ENCODE assay signal across 8 cellular contexts in genomic region chr11:119316729-119317591, GRCh38. TPM values are rescaled to one million over a fixed set of nuclear protein-coding genes. Genes with fewer than 3 reads are reported as not detected.
DNase-seq lines count a peak whose midpoint lies in the region; ATAC-seq, FAIRE-seq and TF ChIP-seq lines count a peak whose summit lies in the region.

Gene MCAM, minus strand, starts transcription at chr11:119317130. Its CDS starts 29 bp downstream, at chr11:119317101.

- intact Hi-C loops in CD8-positive, alpha-beta T cell (cut with DNase I, micrococcal nuclease), result no loop called here
- intact Hi-C loops in head of caudate nucleus (cut with DNase I), result loop anchor here (5.0 kb wide), 1 partner anchor 110 kb away; the partner anchor contains the start of gene CBL

- H3K79me2 ChIP-seq in parathyroid adenoma, result no peaks in the 10 kb centered on the region

- H3K36me3 ChIP-seq in CD8-positive, alpha-beta T cell (ENCODE audit: insufficient read depth, low read length), result no peaks in the 10 kb centered on the region
- H3K36me3 ChIP-seq in HUES6 (ENCODE audit: control insufficient read depth, insufficient read depth, low read length) (peaks cover 27% of the 10 kb centered on the region), parathyroid adenoma (ENCODE audit: control insufficient read depth, insufficient read depth, low read length) (no peaks in the 10 kb centered on the region)

- H3K27me3 ChIP-seq in CD8-positive, alpha-beta T cell (ENCODE audit: insufficient read depth, low read length), result peaks cover 12% of the 10 kb centered on the region
- H3K27me3 ChIP-seq in HUES6 (ENCODE audit: control insufficient read depth, insufficient read depth, low read length), result peaks cover 15% of the 10 kb centered on the region
- no peaks in the 10 kb centered on the region for H3K27me3 ChIP-seq in parathyroid adenoma (ENCODE audit: control insufficient read depth, insufficient read depth, low read length)

- peaks cover 33% of the 10 kb centered on the region for H3K4me1 Mint-ChIP-seq in CD8-positive, alpha-beta T cell (ENCODE audit: low read depth)

- POLR2A ChIA-PET in CD8-positive, alpha-beta T cell (lab: Charles Lee), result interaction anchor here (0.5 to 1.5 kb wide), 3 partner anchors 10 to 233 kb away, joined by 3 to 4 read pairs (median 3); no protein-coding TSS in a partner anchor

- H3K9me3 Mint-ChIP-seq in CD8-positive, alpha-beta T cell, result no peaks in the 10 kb centered on the region

- peak within 1 kb of the TSS; percentile 50 for H2AFZ ChIP-seq in parathyroid adenoma

- no peak for TF ChIP-seq CTCF in CD8-positive, alpha-beta T cell (IDR thresholded peaks at IDR 0.05)
- no peak for TF ChIP-seq CTCF in parathyroid adenoma (IDR thresholded peaks at IDR 0.05)

- no peak within 1 kb of the TSS for H3K27ac ChIP-seq in CD8-positive, alpha-beta T cell (ENCODE audit: low read depth, low read length)
- H3K27ac ChIP-seq in HUES6 (ENCODE audit: low read depth, low read length), result peak within 1 kb of the TSS; percentile 63; the same call in 1 of the 2 replicates
- peak within 1 kb of the TSS; percentile 49 for H3K27ac ChIP-seq in parathyroid adenoma

- peak within 1 kb of the TSS; percentile 76 for H3K4me3 Mint-ChIP-seq in CD8-positive, alpha-beta T cell

- H3K9ac ChIP-seq in HUES6 (ENCODE audit: low read length) (peak within 1 kb of the TSS; percentile 78), parathyroid adenoma (no peak within 1 kb of the TSS)

- H3K36me3 Mint-ChIP-seq in CD8-positive, alpha-beta T cell, result no peaks in the 10 kb centered on the region

- ATAC-seq in CD8-positive, alpha-beta T cell, result no peak

- peaks cover 36% of the 10 kb centered on the region for H3K4me1 ChIP-seq in CD8-positive, alpha-beta T cell (ENCODE audit: insufficient read depth, low read length)
- H3K4me1 ChIP-seq in HUES6 (ENCODE audit: control insufficient read depth, insufficient read depth, low read length) (peaks cover 49% of the 10 kb centered on the region), parathyroid adenoma (peaks cover 4% of the 10 kb centered on the region)

- peak within 1 kb of the TSS; percentile 67 for H3K4me3 ChIP-seq in CD8-positive, alpha-beta T cell (ENCODE audit: low read depth, low read length)
- H3K4me3 ChIP-seq in HUES6 (ENCODE audit: low read depth, low read length) (peak within 1 kb of the TSS; percentile 63), parathyroid adenoma (ENCODE audit: low read depth, low read length) (peak within 1 kb of the TSS; percentile 34)

- DNase-seq in CD8-positive, alpha-beta T cell, result no peak
- peak; percentile 67 for DNase-seq in activated CD8-positive, alpha-beta memory T cell treated with anti-CD3 and anti-CD28 coated beads, Interleukin-2, amount 50 U/mL, for 48 hours
- DNase-seq in head of caudate nucleus (peak in 38 of 42 donors; percentile 34 to 81 (median 56)), NCI-H187 treated with DMSO at 0.1 percent for 48 hours (lab: John Stamatoyannopoulos, UW) (no peak), GM19239 (ENCODE audit: insufficient read length, low spot score) (no peak), amniotic stem cell (lab: John Stamatoyannopoulos, UW) (no peak)

- CTCF ChIA-PET in CD8-positive, alpha-beta T cell (lab: Charles Lee), result interaction anchor here (1.3 to 2.4 kb wide), 3 partner anchors 13 to 215 kb away, joined by 3 to 7 read pairs (median 3); partner anchors contain the start of gene CBL

- no peak for FAIRE-seq in GM19239 (lab: Jason Lieb, UNC)

- no peak within 1 kb of the TSS for H3K27ac Mint-ChIP-seq in CD8-positive, alpha-beta T cell

- H3K9me3 ChIP-seq in CD8-positive, alpha-beta T cell (ENCODE audit: low read length), result no peaks in the 10 kb centered on the region
- H3K9me3 ChIP-seq in HUES6 (ENCODE audit: control insufficient read depth, insufficient read depth, low read depth, low read length), result no peaks in the 10 kb centered on the region
- H3K9me3 ChIP-seq in parathyroid adenoma (ENCODE audit: control insufficient read depth, low read length), result no peaks in the 10 kb centered on the region

- H3K27me3 Mint-ChIP-seq in CD8-positive, alpha-beta T cell (ENCODE audit: low read depth), result peaks cover 7% of the 10 kb centered on the region

- peak within 1 kb of the TSS; percentile 44 for H3K4me2 ChIP-seq in parathyroid adenoma (ENCODE audit: low read length)

RNA-seq across cellular contexts. Expression of gene MCAM, which starts in this region (rescaled TPM):
- 10 to 100 TPM; 16.1 to 18.3 TPM for total RNA-seq in CD8-positive, alpha-beta T cell

Comparison
In these comparisons a context has a peak if more than half of its experiments do, and no peak if none do; other contexts are left out.
1. DNase-seq: peak in activated CD8-positive, alpha-beta memory T cell treated with anti-CD3 and anti-CD28 coated beads, Interleukin-2, amount 50 U/mL, for 48 hours (single experiment) and head of caudate nucleus (38 of 42); none in CD8-positive, alpha-beta T cell (0 of 7), NCI-H187 treated with DMSO at 0.1 percent for 48 hours (single experiment), GM19239 (single experiment) and amniotic stem cell (single experiment).
2. Peak in every context shown above with its lines, with median percentiles within 50 percentile points of each other: H3K4me3 ChIP-seq.